1 cellular context compared by ENCODE assay signal in genomic region chr9:76423216-76424177, GRCh38.
A peak's percentile ranks its signal among the peaks of the same experiment; 100 is the strongest.
TF ChIP-seq lines count a peak whose summit lies in the region.

No MANE protein-coding gene starts in this region.

TF ChIP-seq in HepG2, 621 proteins besides CTCF, POLR2A, EP300 and RAD21 (continued from another document and continues in another):
- TF ChIP-seq FOXO4 (CRISPR knock-in tag; conservative IDR thresholded peaks at IDR 0.05): no peak
- TF ChIP-seq NCOA5 (CRISPR knock-in tag; IDR thresholded peaks at IDR 0.05): no peak
- no peak for TF ChIP-seq ZC3H4 (CRISPR knock-in tag; IDR thresholded peaks at IDR 0.05; ENCODE audit: borderline replicate concordance)
- peak; percentile 86 for TF ChIP-seq ZGPAT (CRISPR knock-in tag; IDR thresholded peaks at IDR 0.05)
- TF ChIP-seq TP53 (CRISPR knock-in tag; conservative IDR thresholded peaks at IDR 0.05): no peak
- TF ChIP-seq SAP130 (CRISPR knock-in tag; IDR thresholded peaks at IDR 0.05; ENCODE audit: low read depth): peak; percentile 67
- TF ChIP-seq HMG20B (CRISPR knock-in tag; conservative IDR thresholded peaks at IDR 0.05): peak; percentile 91
- TF ChIP-seq ZBTB7A (CRISPR knock-in tag; IDR thresholded peaks at IDR 0.05): no peak
- TF ChIP-seq ZNF547 (CRISPR knock-in tag; IDR thresholded peaks at IDR 0.05): no peak
- TF ChIP-seq UBTF (CRISPR knock-in tag; IDR thresholded peaks at IDR 0.05): no peak
- no peak for TF ChIP-seq HNF1B (CRISPR knock-in tag; IDR thresholded peaks at IDR 0.05)
- TF ChIP-seq ZNF597 (CRISPR knock-in tag; IDR thresholded peaks at IDR 0.05): no peak
- no peak for TF ChIP-seq ZNF552 (CRISPR knock-in tag; IDR thresholded peaks at IDR 0.05; ENCODE audit: borderline replicate concordance)
- no peak for TF ChIP-seq HOXA9 (CRISPR knock-in tag; IDR thresholded peaks at IDR 0.05; ENCODE audit: borderline replicate concordance)
- no peak for TF ChIP-seq NR3C1 (CRISPR knock-in tag; IDR thresholded peaks at IDR 0.05)
- TF ChIP-seq ATF3 (CRISPR knock-in tag; IDR thresholded peaks at IDR 0.05): no peak
- no peak for TF ChIP-seq MXI1 (IDR thresholded peaks at IDR 0.05; ENCODE audit: borderline replicate concordance, low read depth, low read length)
- TF ChIP-seq FOXA3 (CRISPR knock-in tag; IDR thresholded peaks at IDR 0.05): peak; percentile 92
- TF ChIP-seq ZNF282 (IDR thresholded peaks at IDR 0.05; ENCODE audit: partially characterized antibody): no peak
- TF ChIP-seq E2F1 (CRISPR knock-in tag; IDR thresholded peaks at IDR 0.05): no peak
- no peak for TF ChIP-seq E2F5 (CRISPR knock-in tag; conservative IDR thresholded peaks at IDR 0.05)
- no peak for TF ChIP-seq PCBP2 (optimal IDR thresholded peaks at IDR 0.05; ENCODE audit: low read depth, low read length, poor library complexity, severe bottlenecking)
- peak; percentile 71 for TF ChIP-seq SP5 (CRISPR knock-in tag; IDR thresholded peaks at IDR 0.05; ENCODE audit: borderline replicate concordance, low read depth)
- TF ChIP-seq ARNTL (CRISPR knock-in tag; IDR thresholded peaks at IDR 0.05): no peak
- peak; percentile 43; the same call in 1 of the 2 replicates for TF ChIP-seq IKZF5 (CRISPR knock-in tag; IDR thresholded peaks at IDR 0.05)
- no peak for TF ChIP-seq ZNF343 (CRISPR knock-in tag; IDR thresholded peaks at IDR 0.05)
- no peak for TF ChIP-seq ZNF513 (CRISPR knock-in tag; conservative IDR thresholded peaks at IDR 0.05)
- TF ChIP-seq TRAFD1 (CRISPR knock-in tag; IDR thresholded peaks at IDR 0.05; ENCODE audit: borderline replicate concordance): no peak
- TF ChIP-seq MTF1 (CRISPR knock-in tag; IDR thresholded peaks at IDR 0.05): no peak
- no peak for TF ChIP-seq TSC22D2 (CRISPR knock-in tag; IDR thresholded peaks at IDR 0.05; ENCODE audit: borderline replicate concordance)
- no peak for TF ChIP-seq RBM22 (optimal IDR thresholded peaks at IDR 0.05; ENCODE audit: low read length)
- no peak for TF ChIP-seq PLRG1 (conservative IDR thresholded peaks at IDR 0.05)
- no peak for TF ChIP-seq ZNF501 (CRISPR knock-in tag; IDR thresholded peaks at IDR 0.05)
- no peak for TF ChIP-seq ZNF34 (CRISPR knock-in tag; IDR thresholded peaks at IDR 0.05; ENCODE audit: borderline replicate concordance)
- no peak for TF ChIP-seq ZNF335 (CRISPR knock-in tag; IDR thresholded peaks at IDR 0.05)
- TF ChIP-seq ZBTB43 (CRISPR knock-in tag; conservative IDR thresholded peaks at IDR 0.05): 0 out of 2 replicates have a peak, but pooled peaks have one; percentile 42
- TF ChIP-seq SIN3A (IDR thresholded peaks at IDR 0.05; ENCODE audit: borderline replicate concordance, low read depth, low read length): no peak
- TF ChIP-seq ZNF670 (CRISPR knock-in tag; IDR thresholded peaks at IDR 0.05; ENCODE audit: borderline replicate concordance): no peak
- no peak for TF ChIP-seq ZNF382 (CRISPR knock-in tag; IDR thresholded peaks at IDR 0.05; ENCODE audit: borderline replicate concordance)
- no peak for TF ChIP-seq ZNF567 (CRISPR knock-in tag; IDR thresholded peaks at IDR 0.05; ENCODE audit: borderline replicate concordance)
- TF ChIP-seq ZIK1 (CRISPR knock-in tag; IDR thresholded peaks at IDR 0.05; ENCODE audit: borderline replicate concordance, low read depth): no peak
- TF ChIP-seq SRSF1 (optimal IDR thresholded peaks at IDR 0.05; ENCODE audit: low read depth, low read length): no peak
- TF ChIP-seq SALL2 (CRISPR knock-in tag; IDR thresholded peaks at IDR 0.05): no peak
- no peak for TF ChIP-seq E2F2 (CRISPR knock-in tag; IDR thresholded peaks at IDR 0.05; ENCODE audit: borderline replicate concordance)
- peak; percentile 73 for TF ChIP-seq KDM6A (CRISPR knock-in tag; IDR thresholded peaks at IDR 0.05; ENCODE audit: low read depth)
- TF ChIP-seq FOXJ3 (CRISPR knock-in tag; IDR thresholded peaks at IDR 0.05; ENCODE audit: borderline replicate concordance): peak; percentile 85; the same call in 1 of the 2 replicates
- TF ChIP-seq LCORL (IDR thresholded peaks at IDR 0.05): no peak
- TF ChIP-seq LCORL (CRISPR knock-in tag; IDR thresholded peaks at IDR 0.05): peak; percentile 31; the same call in 1 of the 2 replicates
- TF ChIP-seq TBX2 (CRISPR knock-in tag; IDR thresholded peaks at IDR 0.05; ENCODE audit: borderline replicate concordance): peak; percentile 59; the same call in 1 of the 2 replicates
- TF ChIP-seq MAZ (IDR thresholded peaks at IDR 0.05; ENCODE audit: borderline replicate concordance, low read depth, low read length): no peak
- no peak for TF ChIP-seq MAZ (CRISPR knock-in tag; IDR thresholded peaks at IDR 0.05; ENCODE audit: low read depth)
